8 cellular contexts compared by ENCODE assay signal in genomic region chr15:85331666-85332261, GRCh38. TPM values are rescaled to one million over a fixed set of nuclear protein-coding genes. Genes with fewer than 3 reads are reported as not detected.
DNase-seq lines count a peak whose midpoint lies in the region; ATAC-seq and TF ChIP-seq lines count a peak whose summit lies in the region.

No MANE protein-coding gene starts in this region.

- peak overlapping the region; percentile 59 for H2AFZ ChIP-seq in PC-3 (ENCODE audit: low read length)
- peak overlapping the region; percentile 55 for H2AFZ ChIP-seq in smooth muscle cell (ENCODE audit: low read depth)

- H3K4me2 ChIP-seq in PC-3 (ENCODE audit: low read length): peak overlapping the region; percentile 70
- H3K4me2 ChIP-seq in smooth muscle cell: peak overlapping the region; percentile 92

- no TSS peak for BruUV-seq in PC-3 (replicated peaks; lab: Mats Ljungman, UMichigan)

- H3K79me2 ChIP-seq in PC-3 (ENCODE audit: low read length) (no peaks in the 10 kb centered on the region), smooth muscle cell (ENCODE audit: low read depth) (no peaks in the 10 kb centered on the region)

- no peaks in the 10 kb centered on the region for H3K9me2 ChIP-seq in PC-3 (replicated peaks; ENCODE audit: low read length)

- H4K20me1 ChIP-seq in PC-3 (ENCODE audit: low read length) (no peaks in the 10 kb centered on the region), smooth muscle cell (ENCODE audit: low read depth) (no peaks in the 10 kb centered on the region)

- peaks cover 22% of the 10 kb centered on the region for H3K4me1 ChIP-seq in PC-3 (ENCODE audit: insufficient read depth, low read length)
- H3K4me1 ChIP-seq in smooth muscle cell (ENCODE audit: low read depth): peaks cover 23% of the 10 kb centered on the region

- H3K9me3 ChIP-seq in PC-3 (ENCODE audit: low read length): no peaks in the 10 kb centered on the region
- no peaks in the 10 kb centered on the region for H3K9me3 ChIP-seq in smooth muscle cell (replicated peaks; ENCODE audit: low read depth)

- ATAC-seq in GM19035 (IDR thresholded peaks at IDR 0.05; ENCODE audit: unreplicated experiment) (peak; percentile 7), PC-3 (peak; percentile 16; the same call in 1 of the 2 replicates), GM19452 (IDR thresholded peaks at IDR 0.05; ENCODE audit: unreplicated experiment) (no peak)

- H3K9ac ChIP-seq in PC-3 (ENCODE audit: low read length): peak overlapping the region; percentile 70
- no peak overlapping the region for H3K9ac ChIP-seq in smooth muscle cell (ENCODE audit: low read depth)

- WGBS in smooth muscle cell (ENCODE audit: low lambda C conversion rate): 96% methylated on average over 8 of the region's 8 CpGs

- no peak for TF ChIP-seq CTCF in PC-3 (conservative IDR thresholded peaks at IDR 0.05; ENCODE audit: low read depth, low read length)
- TF ChIP-seq CTCF in fibroblast of mammary gland (conservative IDR thresholded peaks at IDR 0.05; ENCODE audit: control insufficient read depth, insufficient read depth, low read depth, low read length): no peak
- no peak for TF ChIP-seq CTCF in smooth muscle cell (IDR thresholded peaks at IDR 0.05; ENCODE audit: borderline replicate concordance, insufficient read depth, poor library complexity, severe bottlenecking)

- H3K36me3 ChIP-seq in PC-3 (ENCODE audit: low read depth, low read length): no peaks in the 10 kb centered on the region
- H3K36me3 ChIP-seq in smooth muscle cell (ENCODE audit: low read depth): no peaks in the 10 kb centered on the region

- intact Hi-C loops in PC-3 (cut with micrococcal nuclease): loop anchor here (1.0 kb wide), 3 partner anchors 49 to 174 kb away; partner anchors contain the start of gene AKAP13

- DNase-seq in PC-3 (peak; percentile 62), fibroblast of mammary gland (ENCODE audit: low read depth) (peak; percentile 44), smooth muscle cell (lab: John Stamatoyannopoulos, UW; ENCODE audit: unreplicated experiment) (no peak), inferior parietal cortex (ENCODE audit: extremely low spot score) (no peak), NCI-H1048 (lab: John Stamatoyannopoulos, UW) (no peak)
- no peak for DNase-seq in effector CD8-positive, alpha-beta T cell (lab: John Stamatoyannopoulos, UW)

- peak overlapping the region; percentile 87 for H3K27ac ChIP-seq in PC-3 (ENCODE audit: low read length)
- peak overlapping the region; percentile 82 for H3K27ac ChIP-seq in smooth muscle cell (ENCODE audit: low read depth)

- H3F3A ChIP-seq in PC-3 (ENCODE audit: low read length, unreplicated experiment) (no peaks in the 10 kb centered on the region), smooth muscle cell (ENCODE audit: low read depth) (peaks cover 51% of the 10 kb centered on the region)

- CTCF ChIA-PET in PC-3 (lab: Charles Lee): interaction anchor here (0.8 to 2.2 kb wide), 2 partner anchors 81 to 84 kb away, joined by 4 to 19 read pairs; no protein-coding TSS in a partner anchor

- H3K4me3 ChIP-seq in PC-3 (ENCODE audit: low read length): peak overlapping the region; percentile 16; the same call in 1 of the 2 replicates
- no peak overlapping the region for H3K4me3 ChIP-seq in fibroblast of mammary gland (ENCODE audit: control insufficient read depth, low read depth, low read length)
- H3K4me3 ChIP-seq in smooth muscle cell: no peak overlapping the region

- POLR2A ChIA-PET in PC-3 (lab: Charles Lee; ENCODE audit: unreplicated experiment): interaction anchor here (0.6 kb wide), 1 partner anchor 82 kb away, joined by 4 read pairs; no protein-coding TSS in a partner anchor

- H3K27me3 ChIP-seq in PC-3 (ENCODE audit: low read length) (no peaks in the 10 kb centered on the region), smooth muscle cell (ENCODE audit: low read depth) (no peaks in the 10 kb centered on the region)

RNA-seq across cellular contexts. Expression of gene AKAP13, which starts 48.6 kb away (rescaled TPM):
- total RNA-seq in PC-3 (2014; rRNA removed): 36.8 and 46.8 TPM in 2 replicates
- total RNA-seq in smooth muscle cell: 63.5 and 71.8 TPM in 2 replicates
- 43.3 and 46.8 TPM in 2 replicates for polyA plus RNA-seq in smooth muscle cell

Comparison
In these comparisons a context has a peak if more than half of its experiments do, and no peak if none do; other contexts are left out.
1. DNase-seq: peak in PC-3 (single experiment) and fibroblast of mammary gland (single experiment); none in smooth muscle cell (single experiment), inferior parietal cortex (single experiment), effector CD8-positive, alpha-beta T cell (single experiment) and NCI-H1048 (single experiment).